Comparison of ENCODE assay signal across 12 cellular contexts in genomic region chr15:99248000-99248727, GRCh38. TPM values are rescaled to one million over a fixed set of nuclear protein-coding genes. Genes with fewer than 3 reads are reported as not detected.
DNase-seq lines count a peak whose midpoint lies in the region; ATAC-seq, FAIRE-seq and TF ChIP-seq lines count a peak whose summit lies in the region.
"Had no signal": no experiment of that assay in that cellular context is flagged by ENCODE, and none has a peak within 500 bp of the region (broad histone marks: within the 10 kb centered on the region; RNA-seq: fewer than 3 reads in every experiment).

No MANE protein-coding gene starts in this region.

- no peaks in the 10 kb centered on the region for H4K20me1 ChIP-seq in GM12878 (ENCODE audit: control insufficient read depth, insufficient read depth)

- no peak for TF ChIP-seq EP300 in GM12878 (IDR thresholded peaks at IDR 0.05; ENCODE audit: borderline replicate concordance in 1 of 2, control insufficient read depth in 1 of 2, low read depth in 2 of 2, low read length in 2 of 2)

- H3K4me1 ChIP-seq in cardiac muscle cell (ENCODE audit: low read depth) (peaks cover 14% of the 10 kb centered on the region), GM12878 (ENCODE audit: control insufficient read depth, insufficient read depth, low read length) (peaks cover 5% of the 10 kb centered on the region), lower lobe of right lung (peaks cover 22% of the 10 kb centered on the region), uterus (no peaks in the 10 kb centered on the region), mucosa of descending colon (ENCODE audit: low read depth) (peaks cover 8% of the 10 kb centered on the region)

- H3K36me3 ChIP-seq in cardiac muscle cell (peaks cover 7% of the 10 kb centered on the region), GM12878 (ENCODE audit: control insufficient read depth in 2 of 2, insufficient read depth in 2 of 2, low read length in 1 of 2) (no peaks in the 10 kb centered on the region), lower lobe of right lung (no peaks in the 10 kb centered on the region), uterus (no peaks in the 10 kb centered on the region), mucosa of descending colon (ENCODE audit: low read depth) (no peaks in the 10 kb centered on the region)

- ATAC-seq in GM12878 (peak; percentile 3), lower lobe of right lung (no peak), mucosa of descending colon (no peak)
- ATAC-seq: body of pancreas had no signal

- H3K79me2 ChIP-seq in GM12878 (ENCODE audit: control insufficient read depth, insufficient read depth, low read length) = peaks cover 27% of the 10 kb centered on the region

- SMC1A ChIA-PET in GM12878 (lab: Charles Lee; ENCODE audit: uncharacterized antibody, unreplicated experiment) = interaction anchor here (0.6 to 1.9 kb wide), 2 partner anchors 34 to 456 kb away, joined by 3 to 5 read pairs; no protein-coding TSS in a partner anchor

- RAD21 ChIA-PET in GM12878 (lab: Charles Lee; ENCODE audit: unreplicated experiment) = no interaction called here

- intact Hi-C loops in cardiac septum (cut with DNase I) = no loop called here
- intact Hi-C loops in GM12878 (cut with micrococcal nuclease; ENCODE audit: unreplicated experiment) = no loop called here
- intact Hi-C loops in lower lobe of right lung (cut with DNase I) = no loop called here
- intact Hi-C loops in uterus (cut with DNase I; ENCODE audit: low total_unique reads) = no loop called here
- intact Hi-C loops in mucosa of descending colon (cut with DNase I, micrococcal nuclease) = no loop called here

- H2AFZ ChIP-seq in GM12878 (ENCODE audit: control insufficient read depth, low read depth, low read length) = peak overlapping the region; percentile 74

- H3K9me3 ChIP-seq in cardiac muscle cell (ENCODE audit: low read depth) (no peaks in the 10 kb centered on the region), GM12878 (replicated peaks; ENCODE audit: control insufficient read depth, insufficient read depth, low read length) (no peaks in the 10 kb centered on the region), lower lobe of right lung (no peaks in the 10 kb centered on the region), uterus (no peaks in the 10 kb centered on the region), mucosa of descending colon (no peaks in the 10 kb centered on the region)
- H3K9me3 ChIP-seq: body of pancreas had no signal

- TF ChIP-seq RAD21 in GM12878 (IDR thresholded peaks at IDR 0.05; ENCODE audit: insufficient read depth, low read depth, low read length) = no peak

- WGBS in GM12878 (ENCODE audit: insufficient coverage, insufficient replicate concordance, low lambda C conversion rate, missing lambda C conversion rate) = 73% methylated on average over 7 of the region's 7 CpGs

- POLR2A ChIA-PET in GM12878 (lab: Charles Lee) = interaction anchor here (0.6 kb wide), 1 partner anchor 476 kb away, joined by 3 read pairs; no protein-coding TSS in a partner anchor

- CTCF ChIA-PET in GM12878 (lab: Yijun Ruan, JAX) = interaction anchor here (0.7 to 1.0 kb wide), 2 partner anchors 24 to 33 kb away, joined by 3 read pairs; no protein-coding TSS in a partner anchor

- TF ChIP-seq POLR2A in GM12878 (IDR thresholded peaks at IDR 0.05; ENCODE audit: low read depth, low read length) = no peak
- no peak for TF ChIP-seq POLR2A in uterus (IDR thresholded peaks at IDR 0.05)

- H3K27me3 ChIP-seq in cardiac muscle cell (no peaks in the 10 kb centered on the region), GM12878 (replicated peaks in 1 of 2; ENCODE audit: control insufficient read depth in 2 of 2, insufficient read depth in 2 of 2, low read length in 1 of 2) (no peaks in the 10 kb centered on the region), lower lobe of right lung (ENCODE audit: low read depth) (no peaks in the 10 kb centered on the region), uterus (no peaks in the 10 kb centered on the region)
- H3K27me3 ChIP-seq: body of pancreas had no signal

- peak overlapping the region; percentile 84 for H3K9ac ChIP-seq in GM12878 (ENCODE audit: control insufficient read depth, insufficient read depth, low read length)

- H3K4me3 ChIP-seq in cardiac muscle cell (peak overlapping the region; percentile 47), GM12878 (peak overlapping the region; percentile 51), lower lobe of right lung (peak overlapping the region; percentile 82), uterus (peak overlapping the region; percentile 61 to 81), mucosa of descending colon (no peak overlapping the region)

- H3K27ac ChIP-seq in cardiac muscle cell (no peak overlapping the region), GM12878 (ENCODE audit: control insufficient read depth, insufficient read depth) (peak overlapping the region; percentile 84), lower lobe of right lung (no peak overlapping the region), uterus (peak overlapping the region in 1 of 2 donors; percentile 90)

- H3K4me2 ChIP-seq in GM12878 (ENCODE audit: control insufficient read depth, insufficient read depth) = peak overlapping the region; percentile 44

- BruUV-seq in GM12878 (replicated peaks; lab: Mats Ljungman, UMichigan) = no TSS peak

- in situ Hi-C loops in GM12878 (cut with MboI) = no loop called here

- TF ChIP-seq CTCF in cardiac muscle cell (IDR thresholded peaks at IDR 0.05; ENCODE audit: low read depth, low read length) (no peak), GM12878 (IDR thresholded peaks at IDR 0.05 in 2 of 3, conservative IDR thresholded peaks at IDR 0.05 in 1 of 3; ENCODE audit: control insufficient read depth in 2 of 3, extremely low read depth in 1 of 3, insufficient read depth in 1 of 3, low read depth in 3 of 3, low read length in 3 of 3) (no peak), lower lobe of right lung (IDR thresholded peaks at IDR 0.05) (no peak), uterus (IDR thresholded peaks at IDR 0.05) (no peak), mucosa of descending colon (IDR thresholded peaks at IDR 0.05) (no peak)

- FAIRE-seq in GM12878 (lab: Jason Lieb, UNC) (peak; percentile 18), HTR-8/SVneo (lab: Jason Lieb, UNC) (no peak)

- DNase-seq in cardiac muscle cell (ENCODE audit: low read depth in 1 of 2, low spot score in 1 of 2) = no peak
- DNase-seq in cardiac septum (ENCODE audit: low spot score) = no peak
- DNase-seq in GM12878 (ENCODE audit: low read depth, low spot score) = no peak
- no peak for DNase-seq in lower lobe of right lung
- no peak for DNase-seq in uterus
- no peak for DNase-seq in midbrain (lab: John Stamatoyannopoulos, UW)
- no peak for DNase-seq in mucosa of descending colon
- DNase-seq in HTR-8/SVneo (ENCODE audit: insufficient read length, low spot score) = no peak
- DNase-seq: ACHN, body of pancreas, NCI-H1436 treated with DMSO at 0.1 percent for 48 hours, SHP77 treated with DMSO at 0.1 percent for 48 hours had no signal

TF ChIP-seq in GM12878, 131 proteins besides CTCF, POLR2A, EP300 and RAD21 (continues in another document):
- 0 out of 2 replicates have a peak, but pooled peaks have one; percentile 35 for TF ChIP-seq PML (IDR thresholded peaks at IDR 0.05; ENCODE audit: low read length)
- TF ChIP-seq RUNX3 (IDR thresholded peaks at IDR 0.05; ENCODE audit: low read length) = 0 out of 2 replicates have a peak, but pooled peaks have one; percentile 17

RNA-seq across cellular contexts. Expression of gene TTC23, which starts 1.2 kb away (rescaled TPM):
- 24.6 and 38.2 TPM in 2 replicates for total RNA-seq in cardiac muscle cell
- 15.0 and 18.9 TPM in 2 replicates for polyA plus RNA-seq in cardiac muscle cell
- total RNA-seq in cardiac septum = 13.5 TPM
- total RNA-seq in GM12878 (2013; cell fraction: nucleolus; rRNA removed) = 30.8 and 33.5 TPM in 2 replicates
- 6.8 and 7.5 TPM in 2 replicates for total RNA-seq in GM12878 (2014; rRNA removed)
- total RNA-seq in GM12878 (2014; rRNA removed; fragmentation: Illumina TruSeq; extraction: Trizol) = 9.0 and 9.7 TPM in 2 replicates
- 7.8 and 8.0 TPM in 2 replicates for total RNA-seq in GM12878 (2021)
- polyA plus RNA-seq in GM12878 (2011; ENCODE audit: low read depth) = 4.6 TPM
- 2.7 and 3.3 TPM in 2 replicates for polyA plus RNA-seq in GM12878 (2011; rRNA removed)
- polyA plus RNA-seq in GM12878 (2011; cell fraction: cytosol; rRNA removed) = 2.4 and 4.6 TPM in 2 replicates
- 5.5 and 7.3 TPM in 2 replicates for polyA plus RNA-seq in GM12878 (2011; cell fraction: nucleus; rRNA removed)
- 4.9 TPM in 2 replicates for polyA plus RNA-seq in GM12878 (2012)
- polyA plus RNA-seq in GM12878 (2014; fragmentation: Illumina TruSeq; extraction: Trizol) = 6.8 and 9.7 TPM in 2 replicates
- polyA plus RNA-seq in GM12878 (2014; fragmentation: Nextera tagmentation; extraction: Ambion mirVana) = 1 to 10 TPM; 1.2 to 1.4 TPM
- polyA plus RNA-seq in GM12878 (2014; rRNA removed) = 3.6 and 4.0 TPM in 2 replicates
- polyA plus RNA-seq in GM12878 (2016; fragmentation: Nextera tagmentation; extraction: Ambion mirVana) = 1 to 10 TPM; 6.2 to 7.2 TPM
- polyA minus RNA-seq in GM12878 (2011; rRNA and poly(A)+ RNA removed) = 6.5 and 10.0 TPM in 2 replicates
- 2.1 and 3.7 TPM in 2 replicates for polyA minus RNA-seq in GM12878 (2011; cell fraction: cytosol; rRNA and poly(A)+ RNA removed)
- 6.3 and 8.1 TPM in 2 replicates for polyA minus RNA-seq in GM12878 (2011; cell fraction: nucleus; rRNA and poly(A)+ RNA removed)
- 16.4 TPM for total RNA-seq in lower lobe of right lung
- 10 to 100 TPM in 3 of 4 donors, 1 to 10 TPM in 1; 10.0 to 54.1 (median 31.0) TPM for total RNA-seq in uterus
- 10 to 100 TPM; 17.1 to 26.8 (median 19.6) TPM for total RNA-seq in mucosa of descending colon

RNA-seq across cellular contexts. Expression of gene LRRC28, which starts 3.1 kb away (rescaled TPM):
- 24.9 and 39.1 TPM in 2 replicates for total RNA-seq in cardiac muscle cell
- polyA plus RNA-seq in cardiac muscle cell = 44.3 and 45.5 TPM in 2 replicates
- 20.9 TPM for total RNA-seq in cardiac septum
- total RNA-seq in GM12878 (2013; cell fraction: nucleolus; rRNA removed) = 92.6 and 104 TPM in 2 replicates
- 27.3 and 37.5 TPM in 2 replicates for total RNA-seq in GM12878 (2014; rRNA removed)
- 21.5 and 25.1 TPM in 2 replicates for total RNA-seq in GM12878 (2014; rRNA removed; fragmentation: Illumina TruSeq; extraction: Trizol)
- total RNA-seq in GM12878 (2021) = 24.8 and 27.7 TPM in 2 replicates
- polyA plus RNA-seq in GM12878 (2011; ENCODE audit: low read depth) = 14.7 TPM
- 54.9 and 60.0 TPM in 2 replicates for polyA plus RNA-seq in GM12878 (2011; rRNA removed)
- polyA plus RNA-seq in GM12878 (2011; cell fraction: cytosol; rRNA removed) = 44.5 and 55.7 TPM in 2 replicates
- 42.0 and 47.6 TPM in 2 replicates for polyA plus RNA-seq in GM12878 (2011; cell fraction: nucleus; rRNA removed)
- 17.1 and 22.1 TPM in 2 replicates for polyA plus RNA-seq in GM12878 (2012)
- 27.5 and 34.0 TPM in 2 replicates for polyA plus RNA-seq in GM12878 (2014; fragmentation: Illumina TruSeq; extraction: Trizol)
- polyA plus RNA-seq in GM12878 (2014; fragmentation: Nextera tagmentation; extraction: Ambion mirVana) = 10 to 100 TPM; 27.7 to 32.1 TPM
- polyA plus RNA-seq in GM12878 (2014; rRNA removed) = 17.2 and 21.3 TPM in 2 replicates
- polyA plus RNA-seq in GM12878 (2016; fragmentation: Nextera tagmentation; extraction: Ambion mirVana) = 10 to 100 TPM; 34.2 to 40.2 TPM
- 88.3 and 92.0 TPM in 2 replicates for polyA minus RNA-seq in GM12878 (2011; rRNA and poly(A)+ RNA removed)
- polyA minus RNA-seq in GM12878 (2011; cell fraction: cytosol; rRNA and poly(A)+ RNA removed) = 13.1 and 14.5 TPM in 2 replicates
- 61.3 and 101 TPM in 2 replicates for polyA minus RNA-seq in GM12878 (2011; cell fraction: nucleus; rRNA and poly(A)+ RNA removed)
- total RNA-seq in lower lobe of right lung = 23.8 TPM
- total RNA-seq in uterus = 10 to 100 TPM; 28.8 to 50.3 (median 35.5) TPM
- total RNA-seq in mucosa of descending colon = 10 to 100 TPM; 26.0 to 41.6 (median 27.7) TPM
